ENCODE assay signal across 17 cellular contexts in genomic region chr6:151502499-151502898, GRCh38. TPM values are rescaled to one million over a fixed set of nuclear protein-coding genes. Genes with fewer than 3 reads are reported as not detected.
DNase-seq lines count a peak whose midpoint lies in the region; ATAC-seq and TF ChIP-seq lines count a peak whose summit lies in the region.
"Had no signal": no experiment of that assay in that cellular context is flagged by ENCODE, and none has a peak within 500 bp of the region (broad histone marks: within the 10 kb centered on the region; RNA-seq: fewer than 3 reads in every experiment).

No MANE protein-coding gene starts in this region.

- H3K4me3 ChIP-seq in NB4 (ENCODE audit: low read depth, low read length): no peak overlapping the region
- H3K4me3 ChIP-seq: coronary artery, MG63, smooth muscle cell, testis had no signal

- H3K27ac Mint-ChIP-seq in activated T-cell treated with anti-CD3 and anti-CD28 coated beads, Interleukin-2, amount 50 U/mL, for 72 hours: no peak overlapping the region
- H3K27ac Mint-ChIP-seq: activated naive CD8-positive, alpha-beta T cell treated with anti-CD3 and anti-CD28 coated beads, Interleukin-2, amount 10 ng/mL, durations not matched to agents 7 days and 5 days; nephron progenitor cell had no signal

- TF ChIP-seq CTCF in NB4 (IDR thresholded peaks at IDR 0.05; ENCODE audit: low read depth, low read length): no peak

- no peaks in the 10 kb centered on the region for H3K9me3 Mint-ChIP-seq in activated T-cell treated with anti-CD3 and anti-CD28 coated beads, Interleukin-2, amount 50 U/mL, for 72 hours
- H3K9me3 Mint-ChIP-seq: activated naive CD8-positive, alpha-beta T cell treated with anti-CD3 and anti-CD28 coated beads, Interleukin-2, amount 10 ng/mL, durations not matched to agents 7 days and 5 days; nephron progenitor cell had no signal

- H3K4me3 Mint-ChIP-seq in activated T-cell treated with anti-CD3 and anti-CD28 coated beads, Interleukin-2, amount 50 U/mL, for 72 hours: no peak overlapping the region
- H3K4me3 Mint-ChIP-seq: activated naive CD8-positive, alpha-beta T cell treated with anti-CD3 and anti-CD28 coated beads, Interleukin-2, amount 10 ng/mL, durations not matched to agents 7 days and 5 days; nephron progenitor cell had no signal

- DNase-seq in EH (ENCODE audit: low read depth) (peak; percentile 48), NB4 (ENCODE audit: low read depth) (peak; percentile 33), renal cortical epithelial cell (ENCODE audit: low read depth) (peak; percentile 67), DMS 273 treated with DMSO at 0.1 percent for 48 hours (lab: John Stamatoyannopoulos, UW) (no peak)
- no peak for DNase-seq in activated T-cell treated with anti-CD3 and anti-CD28 coated beads, Interleukin-2, amount 50 U/mL, for 72 hours
- DNase-seq in activated naive CD4-positive, alpha-beta T cell treated with anti-CD3 and anti-CD28 coated beads, Interleukin-2, amount 50 U/mL, for 16 hours: no peak
- DNase-seq: activated naive CD8-positive, alpha-beta T cell treated with anti-CD3 and anti-CD28 coated beads, Interleukin-2, amount 10 ng/mL, durations not matched to agents 7 days and 5 days; MG63; NCI-H2227 treated with DMSO at 0.1 percent for 48 hours; nephron progenitor cell; RPMI8226; testis had no signal

- TF ChIP-seq POLR2A in NB4 (IDR thresholded peaks at IDR 0.05; ENCODE audit: extremely low read depth, insufficient read length): no peak

- H3K27me3 Mint-ChIP-seq in activated T-cell treated with anti-CD3 and anti-CD28 coated beads, Interleukin-2, amount 50 U/mL, for 72 hours (ENCODE audit: low read depth): peaks cover 13% of the 10 kb centered on the region

- peaks cover 8% of the 10 kb centered on the region for H3K4me1 Mint-ChIP-seq in activated T-cell treated with anti-CD3 and anti-CD28 coated beads, Interleukin-2, amount 50 U/mL, for 72 hours (ENCODE audit: low read depth)
- H3K4me1 Mint-ChIP-seq: nephron progenitor cell had no signal

- ATAC-seq in esophagus mucosa: peak; percentile 85
- ATAC-seq in activated T-cell treated with anti-CD3 and anti-CD28 coated beads, Interleukin-2, amount 50 U/mL, for 72 hours (replicated peaks in 1 of 2): no peak
- ATAC-seq: left lobe of liver had no signal

- H3K36me3 Mint-ChIP-seq in activated T-cell treated with anti-CD3 and anti-CD28 coated beads, Interleukin-2, amount 50 U/mL, for 72 hours (ENCODE audit: insufficient read depth in 2 of 2): no peaks in the 10 kb centered on the region

RNA-seq across cellular contexts. Expression of gene CCDC170, which starts 8.7 kb away (rescaled TPM):
- total RNA-seq in esophagus mucosa: 0.04 TPM
- 0.17 and 0.25 TPM in 2 replicates for total RNA-seq in renal cortical epithelial cell
- not detected for total RNA-seq in activated T-cell treated with anti-CD3 and anti-CD28 coated beads, Interleukin-2, amount 50 U/mL, for 72 hours
- total RNA-seq: activated CD8-positive, alpha-beta memory T cell treated with anti-CD3 and anti-CD28 coated beads for 36 hours; activated naive CD8-positive, alpha-beta T cell treated with anti-CD3 and anti-CD28 coated beads, Interleukin-2, amount 10 ng/mL, durations not matched to agents 7 days and 5 days had no signal

RNA-seq across cellular contexts. Expression of gene RMND1, which starts 50.6 kb away (rescaled TPM):
- total RNA-seq in esophagus mucosa (14.2 TPM), renal cortical epithelial cell (30.4 and 35.9 TPM in 2 replicates)
- 10 to 100 TPM; 22.7 to 26.6 TPM for total RNA-seq in activated T-cell treated with anti-CD3 and anti-CD28 coated beads, Interleukin-2, amount 50 U/mL, for 72 hours

Comparison
In these comparisons a context has a peak if more than half of its experiments do, and no peak if none do; other contexts are left out.
1. DNase-seq: peak in EH (single experiment), NB4 (single experiment) and renal cortical epithelial cell (single experiment); none in activated T-cell treated with anti-CD3 and anti-CD28 coated beads, Interleukin-2, amount 50 U/mL, for 72 hours (0 of 2), activated naive CD4-positive, alpha-beta T cell treated with anti-CD3 and anti-CD28 coated beads, Interleukin-2, amount 50 U/mL, for 16 hours (single experiment) and DMS 273 treated with DMSO at 0.1 percent for 48 hours (single experiment).